In genomic region chr9:97703437-97704326, GRCh38 we compare ENCODE assay signal across 1 cellular context.
A peak's percentile ranks its signal among the peaks of the same experiment; 100 is the strongest.
TF ChIP-seq lines count a peak whose summit lies in the region.

No MANE protein-coding gene starts in this region.

TF ChIP-seq in SK-N-SH, 30 proteins besides CTCF, POLR2A, EP300 and RAD21 (continued from another document):
- TF ChIP-seq MAX (IDR thresholded peaks at IDR 0.05; ENCODE audit: low read depth) (peak; percentile 43; the same call in 1 of the 2 replicates), YY1 (IDR thresholded peaks at IDR 0.05; ENCODE audit: low read depth) (no peak), TAF1 (IDR thresholded peaks at IDR 0.05; ENCODE audit: borderline replicate concordance, low read depth, low read length) (no peak), RXRA (IDR thresholded peaks at IDR 0.05; ENCODE audit: borderline replicate concordance, low read depth) (peak; percentile 9; the same call in 1 of the 2 replicates), SIN3A (IDR thresholded peaks at IDR 0.05; ENCODE audit: borderline replicate concordance, low read depth, low read length) (no peak), FOXM1 (IDR thresholded peaks at IDR 0.05; ENCODE audit: low read depth) (no peak)
- TF ChIP-seq, protein P1, sequence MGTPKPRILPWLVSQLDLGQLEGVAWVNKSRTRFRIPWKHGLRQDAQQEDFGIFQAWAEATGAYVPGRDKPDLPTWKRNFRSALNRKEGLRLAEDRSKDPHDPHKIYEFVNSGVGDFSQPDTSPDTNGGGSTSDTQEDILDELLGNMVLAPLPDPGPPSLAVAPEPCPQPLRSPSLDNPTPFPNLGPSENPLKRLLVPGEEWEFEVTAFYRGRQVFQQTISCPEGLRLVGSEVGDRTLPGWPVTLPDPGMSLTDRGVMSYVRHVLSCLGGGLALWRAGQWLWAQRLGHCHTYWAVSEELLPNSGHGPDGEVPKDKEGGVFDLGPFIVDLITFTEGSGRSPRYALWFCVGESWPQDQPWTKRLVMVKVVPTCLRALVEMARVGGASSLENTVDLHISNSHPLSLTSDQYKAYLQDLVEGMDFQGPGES (IDR thresholded peaks at IDR 0.05; ENCODE audit: low read depth, low read length) = no peak
- TF ChIP-seq, protein P2, sequence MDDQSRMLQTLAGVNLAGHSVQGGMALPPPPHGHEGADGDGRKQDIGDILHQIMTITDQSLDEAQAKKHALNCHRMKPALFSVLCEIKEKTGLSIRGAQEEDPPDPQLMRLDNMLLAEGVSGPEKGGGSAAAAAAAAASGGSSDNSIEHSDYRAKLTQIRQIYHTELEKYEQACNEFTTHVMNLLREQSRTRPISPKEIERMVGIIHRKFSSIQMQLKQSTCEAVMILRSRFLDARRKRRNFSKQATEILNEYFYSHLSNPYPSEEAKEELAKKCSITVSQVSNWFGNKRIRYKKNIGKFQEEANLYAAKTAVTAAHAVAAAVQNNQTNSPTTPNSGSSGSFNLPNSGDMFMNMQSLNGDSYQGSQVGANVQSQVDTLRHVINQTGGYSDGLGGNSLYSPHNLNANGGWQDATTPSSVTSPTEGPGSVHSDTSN (IDR thresholded peaks at IDR 0.05) = peak; percentile 58
